Comparison of ENCODE assay signal across 12 cellular contexts in the genomic region with DNA sequence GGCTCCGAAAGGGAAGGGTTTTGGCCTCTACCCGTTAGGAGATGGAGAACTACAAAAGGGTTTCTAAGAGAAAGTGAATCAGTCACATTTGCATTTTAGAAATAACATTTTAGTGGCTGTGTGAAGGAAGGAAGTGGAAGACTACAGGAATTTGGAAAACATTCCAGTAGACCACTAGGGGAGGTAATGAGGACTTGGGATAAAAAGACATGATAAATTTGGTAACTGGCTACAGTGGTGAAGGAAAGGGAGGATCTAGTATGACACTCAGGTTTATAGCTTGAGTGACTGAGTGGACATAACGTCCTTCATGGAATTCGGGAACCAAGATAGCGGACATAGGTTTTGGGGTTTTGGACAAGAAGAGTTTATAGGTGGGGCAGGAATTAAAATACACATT. TPM values are rescaled to one million over a fixed set of nuclear protein-coding genes. Genes with fewer than 3 reads are reported as not detected.
DNase-seq lines count a peak whose midpoint lies in the region; ATAC-seq and TF ChIP-seq lines count a peak whose summit lies in the region.
"Had no signal": no experiment of that assay in that cellular context is flagged by ENCODE, and none has a peak within 500 bp of the region (broad histone marks: within the 10 kb centered on the region; RNA-seq: fewer than 3 reads in every experiment).

No MANE protein-coding gene starts in this region.

- no peaks in the 10 kb centered on the region for H3K27me3 ChIP-seq in left lung

- TF ChIP-seq CTCF in foreskin fibroblast (IDR thresholded peaks at IDR 0.05; ENCODE audit: low read depth, low read length), result peak; percentile 25
- TF ChIP-seq CTCF in left lung (IDR thresholded peaks at IDR 0.05), result no peak

- POLR2A ChIA-PET in activated CD8-positive, alpha-beta T cell treated with anti-CD3 and anti-CD28 coated beads, Interleukin-2, amount 10 ng/mL, durations not matched to agents 7 days and 5 days (lab: Charles Lee), result no interaction called here

- peaks cover 80% of the 10 kb centered on the region for H3K36me3 Mint-ChIP-seq in activated CD8-positive, alpha-beta T cell treated with anti-CD3 and anti-CD28 coated beads, Interleukin-2, amount 10 ng/mL, durations not matched to agents 7 days and 5 days (ENCODE audit: low read depth)

- CTCF ChIA-PET in activated CD8-positive, alpha-beta T cell treated with anti-CD3 and anti-CD28 coated beads, Interleukin-2, amount 10 ng/mL, durations not matched to agents 7 days and 5 days (lab: Charles Lee), result interaction anchor here (0.8 to 1.4 kb wide), 6 partner anchors 14 to 279 kb away, joined by 3 to 10 read pairs (median 3); a partner anchor contains a TSS

- no peak overlapping the region for H3K27ac ChIP-seq in left lung

- H3K4me1 Mint-ChIP-seq in activated CD8-positive, alpha-beta T cell treated with anti-CD3 and anti-CD28 coated beads, Interleukin-2, amount 10 ng/mL, durations not matched to agents 7 days and 5 days (ENCODE audit: low read depth), result peaks cover 57% of the 10 kb centered on the region

- intact Hi-C loops in left lung (cut with DNase I), result no loop called here

- H3K4me3 ChIP-seq in foreskin fibroblast (ENCODE audit: low read depth in 1 of 2, low read length in 2 of 2), result no peak overlapping the region
- H3K4me3 ChIP-seq in left lung, result no peak overlapping the region

- H3K27me3 Mint-ChIP-seq in activated CD8-positive, alpha-beta T cell treated with anti-CD3 and anti-CD28 coated beads, Interleukin-2, amount 10 ng/mL, durations not matched to agents 7 days and 5 days (ENCODE audit: low read depth), result no peaks in the 10 kb centered on the region

- H3K27ac Mint-ChIP-seq in activated CD8-positive, alpha-beta T cell treated with anti-CD3 and anti-CD28 coated beads, Interleukin-2, amount 10 ng/mL, durations not matched to agents 7 days and 5 days, result peak overlapping the region; percentile 31

- ATAC-seq in activated CD8-positive, alpha-beta T cell treated with anti-CD3 and anti-CD28 coated beads, Interleukin-2, amount 10 ng/mL, durations not matched to agents 7 days and 5 days, result no peak
- no peak for ATAC-seq in left lung

- DNase-seq in AG08395 (ENCODE audit: low spot score) (peak; percentile 47), GM03348 (ENCODE audit: low spot score) (peak; percentile 19), foreskin fibroblast (peak in 1 of 2 donors; percentile 26), NCI-H1930 (lab: John Stamatoyannopoulos, UW) (no peak), NCI-H2196 (lab: John Stamatoyannopoulos, UW; ENCODE audit: unreplicated experiment) (no peak), UCSD-AML1 (lab: John Stamatoyannopoulos, UW; ENCODE audit: unreplicated experiment) (no peak), left lung (no peak)
- no peak for DNase-seq in activated CD8-positive, alpha-beta T cell treated with anti-CD3 and anti-CD28 coated beads, Interleukin-2, amount 10 ng/mL, durations not matched to agents 7 days and 5 days
- DNase-seq: activated CD4-positive, CD25-positive, alpha-beta regulatory T cell treated with anti-CD3 and anti-CD28 coated beads, Interleukin-2, amount 50 U/mL, for 72 hours; NCI-H446 treated with DMSO at 0.1 percent for 48 hours; Right ventricle myocardium superior; small intestine had no signal

- H3K4me3 Mint-ChIP-seq in activated CD8-positive, alpha-beta T cell treated with anti-CD3 and anti-CD28 coated beads, Interleukin-2, amount 10 ng/mL, durations not matched to agents 7 days and 5 days, result no peak overlapping the region

- H3K9me3 ChIP-seq in left lung, result no peaks in the 10 kb centered on the region

- H3K4me1 ChIP-seq in left lung, result peaks cover 0 to 5% of the 10 kb centered on the region in 2 donors

- no peaks in the 10 kb centered on the region for H3K9me3 Mint-ChIP-seq in activated CD8-positive, alpha-beta T cell treated with anti-CD3 and anti-CD28 coated beads, Interleukin-2, amount 10 ng/mL, durations not matched to agents 7 days and 5 days (ENCODE audit: insufficient read depth)

- H3K36me3 ChIP-seq in left lung, result peaks cover 0 to 66% of the 10 kb centered on the region in 2 donors

RNA-seq across cellular contexts. Expression of a gene that starts 7.0 kb away (rescaled TPM):
- 100 to 1,000 TPM; 180 to 183 TPM for total RNA-seq in activated CD8-positive, alpha-beta T cell treated with anti-CD3 and anti-CD28 coated beads, Interleukin-2, amount 10 ng/mL, durations not matched to agents 7 days and 5 days
- 10 to 100 TPM; 46.0 to 51.8 TPM for total RNA-seq in left lung

Comparison
In these comparisons a context has a peak if more than half of its experiments do, and no peak if none do; other contexts are left out.
1. DNase-seq: peak in AG08395 (single experiment) and GM03348 (single experiment); none in activated CD8-positive, alpha-beta T cell treated with anti-CD3 and anti-CD28 coated beads, Interleukin-2, amount 10 ng/mL, durations not matched to agents 7 days and 5 days (single experiment), NCI-H1930 (0 of 2), NCI-H2196 (single experiment), UCSD-AML1 (single experiment) and left lung (0 of 2).